In genomic region chr10:27223964-27224363, GRCh38 we compare ENCODE assay signal across 1 cellular context.
TF ChIP-seq lines count a peak whose summit lies in the region.

No MANE protein-coding gene starts in this region.

TF ChIP-seq in GM23338, 12 proteins besides CTCF, POLR2A, EP300 and RAD21 (continued from another document):
- TF ChIP-seq CREB1 (CRISPR knock-in tag; IDR thresholded peaks at IDR 0.05; ENCODE audit: low read depth): no peak
- TF ChIP-seq REST (IDR thresholded peaks at IDR 0.05; ENCODE audit: unreplicated experiment): no peak
- TF ChIP-seq, protein P1, sequence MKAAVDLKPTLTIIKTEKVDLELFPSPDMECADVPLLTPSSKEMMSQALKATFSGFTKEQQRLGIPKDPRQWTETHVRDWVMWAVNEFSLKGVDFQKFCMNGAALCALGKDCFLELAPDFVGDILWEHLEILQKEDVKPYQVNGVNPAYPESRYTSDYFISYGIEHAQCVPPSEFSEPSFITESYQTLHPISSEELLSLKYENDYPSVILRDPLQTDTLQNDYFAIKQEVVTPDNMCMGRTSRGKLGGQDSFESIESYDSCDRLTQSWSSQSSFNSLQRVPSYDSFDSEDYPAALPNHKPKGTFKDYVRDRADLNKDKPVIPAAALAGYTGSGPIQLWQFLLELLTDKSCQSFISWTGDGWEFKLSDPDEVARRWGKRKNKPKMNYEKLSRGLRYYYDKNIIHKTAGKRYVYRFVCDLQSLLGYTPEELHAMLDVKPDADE (IDR thresholded peaks at IDR 0.05): no peak
- TF ChIP-seq JUNB (IDR thresholded peaks at IDR 0.05; ENCODE audit: unreplicated experiment): no peak
- no peak for TF ChIP-seq STAT1 (IDR thresholded peaks at IDR 0.05; ENCODE audit: unreplicated experiment)
- TF ChIP-seq NANOG (IDR thresholded peaks at IDR 0.05; ENCODE audit: borderline replicate concordance): no peak
